ENCODE assay signal across 1 cellular context in the genomic region with DNA sequence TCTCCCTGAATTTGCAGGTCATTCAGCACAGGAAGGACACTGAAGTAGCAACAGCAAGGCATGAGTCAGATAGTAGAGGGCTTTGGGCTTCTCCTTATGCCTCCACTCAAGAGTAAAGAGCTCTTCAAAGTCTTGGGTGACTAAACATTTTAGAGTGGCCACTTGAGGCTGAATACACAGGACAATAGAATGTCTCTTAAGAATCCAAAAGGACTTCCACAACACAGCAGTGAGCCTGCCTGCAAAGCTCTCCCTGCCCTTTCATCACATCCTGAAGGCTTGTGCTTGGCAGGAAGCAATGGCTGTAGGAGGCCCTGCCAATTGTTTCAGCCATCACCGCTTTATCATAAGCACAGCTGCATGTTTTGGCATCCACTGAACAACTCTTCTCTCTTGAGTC.
TF ChIP-seq lines count a peak whose summit lies in the region.

No MANE protein-coding gene starts in this region.

TF ChIP-seq in SK-N-SH treated with all-trans-retinoic acid at 6 μM for 48 hours, 23 proteins besides CTCF, POLR2A, EP300 and RAD21 (continued from another document):
- TF ChIP-seq, protein P1, sequence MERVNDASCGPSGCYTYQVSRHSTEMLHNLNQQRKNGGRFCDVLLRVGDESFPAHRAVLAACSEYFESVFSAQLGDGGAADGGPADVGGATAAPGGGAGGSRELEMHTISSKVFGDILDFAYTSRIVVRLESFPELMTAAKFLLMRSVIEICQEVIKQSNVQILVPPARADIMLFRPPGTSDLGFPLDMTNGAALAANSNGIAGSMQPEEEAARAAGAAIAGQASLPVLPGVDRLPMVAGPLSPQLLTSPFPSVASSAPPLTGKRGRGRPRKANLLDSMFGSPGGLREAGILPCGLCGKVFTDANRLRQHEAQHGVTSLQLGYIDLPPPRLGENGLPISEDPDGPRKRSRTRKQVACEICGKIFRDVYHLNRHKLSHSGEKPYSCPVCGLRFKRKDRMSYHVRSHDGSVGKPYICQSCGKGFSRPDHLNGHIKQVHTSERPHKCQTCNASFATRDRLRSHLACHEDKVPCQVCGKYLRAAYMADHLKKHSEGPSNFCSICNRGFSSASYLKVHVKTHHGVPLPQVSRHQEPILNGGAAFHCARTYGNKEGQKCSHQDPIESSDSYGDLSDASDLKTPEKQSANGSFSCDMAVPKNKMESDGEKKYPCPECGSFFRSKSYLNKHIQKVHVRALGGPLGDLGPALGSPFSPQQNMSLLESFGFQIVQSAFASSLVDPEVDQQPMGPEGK (CRISPR knock-in tag; IDR thresholded peaks at IDR 0.05; ENCODE audit: borderline replicate concordance): no peak
- no peak for TF ChIP-seq ZFP3 (CRISPR knock-in tag; IDR thresholded peaks at IDR 0.05)
- TF ChIP-seq PPARA (CRISPR knock-in tag; IDR thresholded peaks at IDR 0.05; ENCODE audit: borderline replicate concordance): no peak
- no peak for TF ChIP-seq ZNF70 (CRISPR knock-in tag; IDR thresholded peaks at IDR 0.05)
- TF ChIP-seq, protein P2, sequence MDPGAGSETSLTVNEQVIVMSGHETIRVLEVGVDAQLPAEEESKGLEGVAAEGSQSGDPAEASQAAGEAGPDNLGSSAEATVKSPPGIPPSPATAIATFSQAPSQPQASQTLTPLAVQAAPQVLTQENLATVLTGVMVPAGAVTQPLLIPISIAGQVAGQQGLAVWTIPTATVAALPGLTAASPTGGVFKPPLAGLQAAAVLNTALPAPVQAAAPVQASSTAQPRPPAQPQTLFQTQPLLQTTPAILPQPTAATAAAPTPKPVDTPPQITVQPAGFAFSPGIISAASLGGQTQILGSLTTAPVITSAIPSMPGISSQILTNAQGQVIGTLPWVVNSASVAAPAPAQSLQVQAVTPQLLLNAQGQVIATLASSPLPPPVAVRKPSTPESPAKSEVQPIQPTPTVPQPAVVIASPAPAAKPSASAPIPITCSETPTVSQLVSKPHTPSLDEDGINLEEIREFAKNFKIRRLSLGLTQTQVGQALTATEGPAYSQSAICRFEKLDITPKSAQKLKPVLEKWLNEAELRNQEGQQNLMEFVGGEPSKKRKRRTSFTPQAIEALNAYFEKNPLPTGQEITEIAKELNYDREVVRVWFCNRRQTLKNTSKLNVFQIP (CRISPR knock-in tag; IDR thresholded peaks at IDR 0.05; ENCODE audit: borderline replicate concordance, low read depth): no peak
